ENCODE assay signal across 22 cellular contexts in genomic region chr19:28880735-28881401, GRCh38.
"Had no signal": no experiment of that assay in that cellular context is flagged by ENCODE, and none has a peak within 500 bp of the region (broad histone marks: within the 10 kb centered on the region; RNA-seq: fewer than 3 reads in every experiment).

No MANE protein-coding gene starts in this region.

- H3K27ac ChIP-seq: left lung, pancreas, tibial artery had no signal

- H3K36me3 ChIP-seq: left lung, pancreas, tibial artery had no signal

- H3K9me3 ChIP-seq: left lung, pancreas, tibial artery had no signal

- H3K27me3 Mint-ChIP-seq: stimulated activated naive CD8-positive, alpha-beta T cell treated with anti-CD3 and anti-CD28 coated beads, Interleukin-15, Interleukin-2, amounts not matched to agents 100 ng/mL and 50 ng/mL, for 24 hours had no signal

- H3K36me3 Mint-ChIP-seq: activated naive CD8-positive, alpha-beta T cell treated with anti-CD3 and anti-CD28 coated beads for 36 hours; natural killer cell treated with Interleukin-12 subunit alpha and Interleukin-12 subunit beta and Interleukin-15 and Interleukin-18, amount 100 ng/mL, for 72 hours had no signal

- H3K4me3 Mint-ChIP-seq: activated naive CD8-positive, alpha-beta T cell treated with anti-CD3 and anti-CD28 coated beads for 36 hours; activated T-cell treated with anti-CD3 and anti-CD28 coated beads, Interleukin-2, amount 50 U/mL, for 4 hours; natural killer cell treated with Interleukin-12 subunit alpha and Interleukin-12 subunit beta and Interleukin-15 and Interleukin-18, amount 100 ng/mL, for 72 hours; stimulated activated naive CD8-positive, alpha-beta T cell treated with anti-CD3 and anti-CD28 coated beads, Interleukin-15, Interleukin-2, amounts not matched to agents 100 ng/mL and 50 ng/mL, for 24 hours had no signal

- DNase-seq: activated CD4-positive, alpha-beta T cell treated with anti-CD3 and anti-CD28 coated beads for 4 hours; activated CD4-positive, alpha-beta T cell treated with anti-CD3 and anti-CD28 coated beads, Interleukin-2, amount 50 U/mL, for 48 hours; activated CD4-positive, CD25-positive, alpha-beta regulatory T cell; activated CD8-positive, alpha-beta memory T cell treated with anti-CD3 and anti-CD28 coated beads, Interleukin-2, amount 50 U/mL, for 48 hours; activated naive CD4-positive, alpha-beta T cell; activated naive CD8-positive, alpha-beta T cell treated with anti-CD3 and anti-CD28 coated beads for 36 hours; activated T-cell treated with anti-CD3 and anti-CD28 coated beads, Interleukin-2, amount 50 U/mL, for 4 hours; central memory CD4-positive, alpha-beta T cell; dermis blood vessel endothelial cell; effector memory CD4-positive, alpha-beta T cell; foreskin melanocyte; left lung; midbrain; pancreas; right cardiac atrium; stimulated activated CD4-positive, alpha-beta T cell treated with anti-CD3 and anti-CD28 coated beads, Interleukin-12 subunit alpha, Interleukin-12 subunit beta, amount 100 ng/mL, for 4 hours; substantia nigra; T-helper 9 cell; tibial artery had no signal

- H3K4me1 Mint-ChIP-seq: activated naive CD8-positive, alpha-beta T cell treated with anti-CD3 and anti-CD28 coated beads for 36 hours had no signal

- H3K4me1 ChIP-seq: left lung, pancreas, tibial artery had no signal

- H3K27me3 ChIP-seq: pancreas, tibial artery had no signal

- H3K27ac Mint-ChIP-seq: activated naive CD8-positive, alpha-beta T cell treated with anti-CD3 and anti-CD28 coated beads for 36 hours; activated T-helper 2 cell treated with anti-CD3 and anti-CD28 coated beads, Interferon-gamma antibody, Interleukin-2, Interleukin-4, amounts not matched to agents 10 μg/mL and 5 μg/mL and 100 μg/mL, durations not matched to agents 14 hours and 24 hours and 36 hours; natural killer cell treated with Interleukin-12 subunit alpha and Interleukin-12 subunit beta and Interleukin-15 and Interleukin-18, amount 100 ng/mL, for 72 hours; stimulated activated naive CD8-positive, alpha-beta T cell treated with anti-CD3 and anti-CD28 coated beads, Interleukin-15, Interleukin-2, amounts not matched to agents 100 ng/mL and 50 ng/mL, for 24 hours had no signal

- H3K9me3 Mint-ChIP-seq: activated naive CD8-positive, alpha-beta T cell treated with anti-CD3 and anti-CD28 coated beads for 36 hours; activated T-cell treated with anti-CD3 and anti-CD28 coated beads, Interleukin-2, amount 50 U/mL, for 4 hours; activated T-helper 2 cell treated with anti-CD3 and anti-CD28 coated beads, Interferon-gamma antibody, Interleukin-2, Interleukin-4, amounts not matched to agents 10 μg/mL and 5 μg/mL and 100 μg/mL, durations not matched to agents 14 hours and 24 hours and 36 hours; natural killer cell treated with Interleukin-12 subunit alpha and Interleukin-12 subunit beta and Interleukin-15 and Interleukin-18, amount 100 ng/mL, for 72 hours; stimulated activated naive CD8-positive, alpha-beta T cell treated with anti-CD3 and anti-CD28 coated beads, Interleukin-15, Interleukin-2, amounts not matched to agents 100 ng/mL and 50 ng/mL, for 24 hours had no signal

- H3K4me3 ChIP-seq: left lung, pancreas, tibial artery had no signal
